Comparison of ENCODE assay signal across 8 cellular contexts in the genomic region with DNA sequence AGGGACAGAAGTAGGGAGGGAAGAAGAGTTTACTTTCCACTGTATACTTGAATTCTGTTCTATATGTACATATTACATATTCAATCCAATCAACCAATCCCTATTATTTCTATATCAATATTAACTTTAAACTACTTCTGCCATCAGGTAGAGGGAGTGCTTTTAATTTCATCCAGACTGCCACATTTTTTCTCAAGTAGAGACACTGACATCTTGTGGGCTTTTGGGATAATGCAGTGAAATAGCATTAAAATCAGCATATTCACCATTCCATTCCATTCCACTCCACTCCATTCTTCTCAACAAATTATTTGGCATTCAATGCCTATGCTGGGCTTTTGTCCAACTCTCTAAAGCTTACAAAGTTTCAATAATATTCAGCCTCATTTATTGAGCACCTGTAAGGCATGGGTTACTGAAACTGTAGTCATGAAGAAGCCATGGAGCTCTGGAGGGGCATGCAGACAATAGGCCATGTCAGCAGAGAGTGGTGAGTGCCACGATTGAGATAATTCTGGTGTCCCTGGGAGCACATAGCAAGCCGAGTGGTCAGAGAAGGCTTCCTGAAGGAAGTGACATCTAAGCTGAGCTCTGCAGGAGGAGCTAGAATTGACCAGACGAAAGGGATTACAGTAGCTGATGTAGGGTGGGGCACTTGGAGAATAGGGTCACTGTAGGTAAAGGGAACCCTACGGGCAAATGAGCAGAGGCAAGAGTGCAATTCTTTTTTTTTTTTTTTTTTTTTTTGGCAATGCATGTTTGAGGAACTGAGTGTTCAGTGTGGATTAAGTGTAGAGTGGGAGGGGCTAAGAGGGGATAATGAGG. TPM values are rescaled to one million over a fixed set of nuclear protein-coding genes. Genes with fewer than 3 reads are reported as not detected.
DNase-seq lines count a peak whose midpoint lies in the region; ATAC-seq, FAIRE-seq and TF ChIP-seq lines count a peak whose summit lies in the region.

No MANE protein-coding gene starts in this region.

- no peak for TF ChIP-seq POLR2A in breast epithelium (IDR thresholded peaks at IDR 0.05)

- H3K36me3 ChIP-seq in breast epithelium = no peaks in the 10 kb centered on the region

- TF ChIP-seq CTCF in HL-60 (IDR thresholded peaks at IDR 0.05; ENCODE audit: insufficient read depth, low read length) (peak; percentile 82), breast epithelium (IDR thresholded peaks at IDR 0.05) (peak; percentile 59 to 72 (median 71))

- peak; percentile 64 for ATAC-seq in left colon
- ATAC-seq in HG02610 (IDR thresholded peaks at IDR 0.05; ENCODE audit: unreplicated experiment) = no peak

- H3K27ac ChIP-seq in HL-60 (replicated peaks) (no peak overlapping the region), breast epithelium (no peak overlapping the region), substantia nigra (ENCODE audit: low read depth, low read length, poor library complexity, severe bottlenecking) (no peak overlapping the region)

- FAIRE-seq in urothelium cell line (lab: Jason Lieb, UNC) = no peak

- H3K9me3 ChIP-seq in breast epithelium = no peaks in the 10 kb centered on the region

- DNase-seq in D341Med (ENCODE audit: low spot score) (peak; percentile 57), HL-60 (ENCODE audit: low read depth in 1 of 2, low spot score in 1 of 2) (peak in 1 of 2 experiments; percentile 42), NCI-H82 treated with DMSO at 0.1 percent for 48 hours (lab: John Stamatoyannopoulos, UW; ENCODE audit: unreplicated experiment) (peak; percentile 25), breast epithelium (ENCODE audit: low spot score in 2 of 2) (no peak), left colon (no peak), urothelium cell line (ENCODE audit: low spot score) (peak; percentile 69), substantia nigra (lab: John Stamatoyannopoulos, UW) (no peak)

- no peaks in the 10 kb centered on the region for H3K27me3 ChIP-seq in HL-60 (ENCODE audit: insufficient read depth, poor library complexity, severe bottlenecking)
- no peaks in the 10 kb centered on the region for H3K27me3 ChIP-seq in breast epithelium

- intact Hi-C loops in breast epithelium (cut with DNase I; ENCODE audit: low total_unique reads) = no loop called here
- intact Hi-C loops in left colon (cut with DNase I, micrococcal nuclease) = no loop called here

- no peaks in the 10 kb centered on the region for H3K4me1 ChIP-seq in breast epithelium

- H3K4me3 ChIP-seq in HL-60 (replicated peaks; ENCODE audit: insufficient read depth, low read length) (no peak overlapping the region), breast epithelium (no peak overlapping the region)

RNA-seq across cellular contexts. Expression of gene CLPB, which starts 12.8 kb away (rescaled TPM):
- total RNA-seq in breast epithelium (10 to 100 TPM; 19.0 to 28.8 (median 23.1) TPM), left colon (10 to 100 TPM; 11.2 to 13.8 TPM)

Comparison
In these comparisons a context has a peak if more than half of its experiments do, and no peak if none do; other contexts are left out.
1. DNase-seq: peak in D341Med (single experiment), NCI-H82 treated with DMSO at 0.1 percent for 48 hours (single experiment) and urothelium cell line (single experiment); none in breast epithelium (0 of 2), left colon (0 of 2) and substantia nigra (0 of 49).